Comparison of ENCODE assay signal across 8 cellular contexts in genomic region chr12:21296751-21297406, GRCh38. TPM values are rescaled to one million over a fixed set of nuclear protein-coding genes. Genes with fewer than 3 reads are reported as not detected.
DNase-seq lines count a peak whose midpoint lies in the region; TF ChIP-seq lines count a peak whose summit lies in the region.

No MANE protein-coding gene starts in this region.

- in situ Hi-C loops in ACHN (cut with HindIII; ENCODE audit: low pct_ligation_motif_present, low pct_unique_long_range_greater_than_20kb, low sequenced_read_pairs), result no loop called here

- H3K36me3 Mint-ChIP-seq in endodermal cell (ENCODE audit: low read depth), result no peaks in the 10 kb centered on the region
- no peaks in the 10 kb centered on the region for H3K36me3 Mint-ChIP-seq in activated naive CD8-positive, alpha-beta T cell treated with anti-CD3 and anti-CD28 coated beads for 36 hours

- POLR2A ChIA-PET in HEK293T (lab: Yijun Ruan, JAX), result interaction anchor here (1.6 kb wide), 1 partner anchor 141 kb away, joined by 5 read pairs; the partner anchor contains the start of gene PYROXD1

- no peaks in the 10 kb centered on the region for H3K4me1 ChIP-seq in endodermal cell (ENCODE audit: control insufficient read depth, insufficient read depth, low read length)

- TF ChIP-seq CTCF in endodermal cell (conservative IDR thresholded peaks at IDR 0.05), result peak; percentile 98

- no peak overlapping the region for H3K4me3 ChIP-seq in endodermal cell (ENCODE audit: low read length)

- CTCF ChIA-PET in HEK293T (lab: Yijun Ruan, JAX), result interaction anchor here (0.9 to 1.4 kb wide), 3 partner anchors 25 to 737 kb away, joined by 3 to 8 read pairs (median 3); no protein-coding TSS in a partner anchor

- H3K9me3 ChIP-seq in endodermal cell (ENCODE audit: control insufficient read depth, low read length), result no peaks in the 10 kb centered on the region

- DNase-seq in ACHN (peak; percentile 51), ELR (ENCODE audit: low read depth) (peak; percentile 43), HEK293T (ENCODE audit: extremely low spot score) (peak; percentile 32), NCI-H2171 treated with DMSO at 0.1 percent for 48 hours (lab: John Stamatoyannopoulos, UW) (peak; percentile 65), endodermal cell (no peak), retina (peak; percentile 6)
- no peak for DNase-seq in NK-92 treated with Interleukin-12 subunit alpha and Interleukin-12 subunit beta, amount 100 ng/mL, for 24 hours (lab: John Stamatoyannopoulos, UW)
- DNase-seq in activated naive CD8-positive, alpha-beta T cell treated with anti-CD3 and anti-CD28 coated beads for 36 hours, result no peak

- no peak overlapping the region for H3K4me3 Mint-ChIP-seq in endodermal cell
- no peak overlapping the region for H3K4me3 Mint-ChIP-seq in activated naive CD8-positive, alpha-beta T cell treated with anti-CD3 and anti-CD28 coated beads for 36 hours

- H3K9me3 Mint-ChIP-seq in endodermal cell, result no peaks in the 10 kb centered on the region
- H3K9me3 Mint-ChIP-seq in activated naive CD8-positive, alpha-beta T cell treated with anti-CD3 and anti-CD28 coated beads for 36 hours, result no peaks in the 10 kb centered on the region

- H3K9ac ChIP-seq in endodermal cell (ENCODE audit: extremely low read depth, low read length, poor library complexity, severe bottlenecking), result no peak overlapping the region

- no peaks in the 10 kb centered on the region for H3K36me3 ChIP-seq in endodermal cell (ENCODE audit: control insufficient read depth, insufficient read depth, low read length)

- no peaks in the 10 kb centered on the region for H3K27me3 Mint-ChIP-seq in endodermal cell (ENCODE audit: insufficient read depth)
- H3K27me3 Mint-ChIP-seq in activated naive CD8-positive, alpha-beta T cell treated with anti-CD3 and anti-CD28 coated beads for 36 hours, result peaks cover 6% of the 10 kb centered on the region

- no peaks in the 10 kb centered on the region for H3K4me1 Mint-ChIP-seq in endodermal cell
- no peaks in the 10 kb centered on the region for H3K4me1 Mint-ChIP-seq in activated naive CD8-positive, alpha-beta T cell treated with anti-CD3 and anti-CD28 coated beads for 36 hours

- H3K27ac ChIP-seq in endodermal cell (ENCODE audit: low read depth, low read length), result no peak overlapping the region

- no peak overlapping the region for H3K27ac Mint-ChIP-seq in endodermal cell
- H3K27ac Mint-ChIP-seq in activated naive CD8-positive, alpha-beta T cell treated with anti-CD3 and anti-CD28 coated beads for 36 hours, result no peak overlapping the region

- no peaks in the 10 kb centered on the region for H3K27me3 ChIP-seq in endodermal cell (ENCODE audit: control insufficient read depth, insufficient read depth, low read length, poor library complexity, severe bottlenecking)

- WGBS in endodermal cell (ENCODE audit: insufficient coverage in 1 of 2, insufficient read length in 1 of 2), 2 experiments, result 74 to 82% methylated on average over 3 of the region's 4 CpGs

TF ChIP-seq in HEK293T, 16 proteins besides CTCF, POLR2A, EP300 and RAD21:
- TF ChIP-seq ARNT (IDR thresholded peaks at IDR 0.05) (no peak), SP1 (IDR thresholded peaks at IDR 0.05) (no peak), NFRKB (IDR thresholded peaks at IDR 0.05) (no peak), BHLHE40 (IDR thresholded peaks at IDR 0.05; ENCODE audit: borderline replicate concordance) (no peak), ZNF384 (IDR thresholded peaks at IDR 0.05) (no peak), ELF4 (IDR thresholded peaks at IDR 0.05) (no peak), TARDBP (IDR thresholded peaks at IDR 0.05) (no peak), CTBP1 (IDR thresholded peaks at IDR 0.05; ENCODE audit: borderline replicate concordance) (no peak), HDGF (IDR thresholded peaks at IDR 0.05; ENCODE audit: borderline replicate concordance) (no peak), FOXK2 (IDR thresholded peaks at IDR 0.05) (no peak), FOXA1 (IDR thresholded peaks at IDR 0.05) (no peak), FOXM1 (IDR thresholded peaks at IDR 0.05; ENCODE audit: borderline replicate concordance) (no peak), SUZ12 (IDR thresholded peaks at IDR 0.05) (no peak), LEF1 (IDR thresholded peaks at IDR 0.05; ENCODE audit: borderline replicate concordance) (no peak), L3MBTL2 (conservative IDR thresholded peaks at IDR 0.05) (no peak)
- TF ChIP-seq, protein P1, sequence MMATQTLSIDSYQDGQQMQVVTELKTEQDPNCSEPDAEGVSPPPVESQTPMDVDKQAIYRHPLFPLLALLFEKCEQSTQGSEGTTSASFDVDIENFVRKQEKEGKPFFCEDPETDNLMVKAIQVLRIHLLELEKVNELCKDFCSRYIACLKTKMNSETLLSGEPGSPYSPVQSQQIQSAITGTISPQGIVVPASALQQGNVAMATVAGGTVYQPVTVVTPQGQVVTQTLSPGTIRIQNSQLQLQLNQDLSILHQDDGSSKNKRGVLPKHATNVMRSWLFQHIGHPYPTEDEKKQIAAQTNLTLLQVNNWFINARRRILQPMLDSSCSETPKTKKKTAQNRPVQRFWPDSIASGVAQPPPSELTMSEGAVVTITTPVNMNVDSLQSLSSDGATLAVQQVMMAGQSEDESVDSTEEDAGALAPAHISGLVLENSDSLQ (IDR thresholded peaks at IDR 0.05), result no peak

RNA-seq across cellular contexts. Expression of gene SLCO1A2, which starts 37.8 kb away (rescaled TPM):
- 10 to 100 TPM in 1 of 2 donors, 1 to 10 TPM in 1; 7.3 to 35.4 TPM for total RNA-seq in endodermal cell
- polyA plus RNA-seq in endodermal cell (2013, experiment 1 of 2), result 7.7 TPM
- 4.4 TPM for polyA plus RNA-seq in endodermal cell (2013, experiment 2 of 2)
- total RNA-seq in activated naive CD8-positive, alpha-beta T cell treated with anti-CD3 and anti-CD28 coated beads for 36 hours, result not detected

Comparison
In these comparisons a context has a peak if more than half of its experiments do, and no peak if none do; other contexts are left out.
1. DNase-seq: peak in ACHN (single experiment), ELR (single experiment), HEK293T (single experiment), NCI-H2171 treated with DMSO at 0.1 percent for 48 hours (single experiment) and retina (single experiment); none in endodermal cell (single experiment), NK-92 treated with Interleukin-12 subunit alpha and Interleukin-12 subunit beta, amount 100 ng/mL, for 24 hours (single experiment) and activated naive CD8-positive, alpha-beta T cell treated with anti-CD3 and anti-CD28 coated beads for 36 hours (single experiment).
2. RNA of gene SLCO1A2, which starts 37.8 kb away (total RNA-seq): 7.3 to 35.4 TPM in endodermal cell; not detected in activated naive CD8-positive, alpha-beta T cell treated with anti-CD3 and anti-CD28 coated beads for 36 hours; every median in the first group is over 4 times any median in the second.